ENCODE assay signal across 8 cellular contexts in the genomic region with DNA sequence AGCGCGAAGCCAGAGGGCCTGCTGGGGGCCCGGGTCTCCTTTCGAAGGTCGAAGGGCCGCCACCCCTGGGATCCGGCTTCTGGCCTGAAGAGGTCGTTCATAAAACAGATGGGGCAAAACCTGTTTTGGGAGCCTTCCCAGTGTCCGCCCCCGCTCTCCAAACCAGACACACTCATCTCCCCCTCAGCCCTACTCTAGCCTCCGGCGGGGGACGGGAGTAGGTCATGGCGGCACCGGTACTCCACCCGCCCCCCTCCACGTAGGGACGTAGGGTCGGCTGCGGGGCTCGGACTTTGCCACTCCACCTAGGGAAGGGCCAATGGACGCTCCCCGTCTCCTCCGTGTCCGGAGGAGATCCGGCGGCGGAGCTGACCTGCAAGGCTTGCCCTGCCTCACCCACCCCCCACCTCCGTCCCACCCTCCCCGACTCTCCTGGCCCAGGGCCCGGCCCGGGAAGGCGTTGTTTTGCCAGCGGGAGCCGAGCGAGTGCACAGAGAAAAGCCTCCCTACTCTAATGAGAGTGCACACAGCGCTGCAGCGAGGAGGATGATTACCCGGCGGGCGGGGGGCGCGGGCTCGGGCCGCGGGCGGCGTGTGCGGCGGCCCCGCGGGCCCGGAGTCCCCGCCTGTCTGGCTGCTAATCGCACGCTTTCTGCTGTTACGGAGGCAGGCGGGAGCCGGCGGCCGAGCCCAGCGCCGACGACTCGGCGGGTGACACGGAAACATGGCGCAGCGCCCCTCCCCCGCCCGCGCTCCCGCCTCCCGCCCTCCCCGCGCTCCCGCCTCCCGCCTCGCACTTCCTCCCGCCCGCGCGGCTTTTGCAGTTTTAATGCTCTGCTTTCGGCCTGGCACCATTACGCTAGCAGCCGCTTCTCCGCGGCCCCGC. TPM values are rescaled to one million over a fixed set of nuclear protein-coding genes. Genes with fewer than 3 reads are reported as not detected.
DNase-seq lines count a peak whose midpoint lies in the region; TF ChIP-seq lines count a peak whose summit lies in the region.

No MANE protein-coding gene starts in this region.

- no peaks in the 10 kb centered on the region for H3K4me1 ChIP-seq in BE2C
- peaks cover 8% of the 10 kb centered on the region; the same call in 1 of the 2 replicates for H3K4me1 ChIP-seq in H9 (ENCODE audit: insufficient read depth, low read length)
- H3K4me1 ChIP-seq in OCI-LY7 (ENCODE audit: insufficient read depth, low read length, poor library complexity, severe bottlenecking) = peaks cover 72% of the 10 kb centered on the region
- H3K4me1 ChIP-seq in neuronal stem cell (ENCODE audit: control insufficient read depth in 2 of 2, insufficient read depth in 1 of 2, low read depth in 1 of 2, low read length in 2 of 2) = peaks cover 16 to 26% of the 10 kb centered on the region in 2 donors
- peaks cover 0 to 18% of the 10 kb centered on the region in 2 donors for H3K4me1 ChIP-seq in uterus

- peaks cover 36% of the 10 kb centered on the region for H3K23me2 ChIP-seq in H9 (ENCODE audit: insufficient read length, low read depth, low read length, poor library complexity, severe bottlenecking)

- no peak overlapping the region for H3K56ac ChIP-seq in H9 (ENCODE audit: insufficient read length, low read depth, low read length)

- peaks cover 57% of the 10 kb centered on the region for H3K27me3 Mint-ChIP-seq in H9 (ENCODE audit: low read depth)

- H4K20me1 ChIP-seq in H9 (ENCODE audit: control insufficient read depth, insufficient read depth, insufficient read length) (peaks cover 3% of the 10 kb centered on the region), OCI-LY7 (ENCODE audit: insufficient read depth, low read length) (no peaks in the 10 kb centered on the region)

- DNase-seq in BE2C (peak; percentile 75), H9 (peak; percentile 87), OCI-LY7 (ENCODE audit: low spot score) (peak; percentile 74), fibroblast of villous mesenchyme (ENCODE audit: low read depth) (peak; percentile 58), neuronal stem cell (ENCODE audit: low spot score) (no peak), uterus (peak; percentile 68 to 72), cerebellar nuclear complex (lab: John Stamatoyannopoulos, UW) (no peak)
- peak; percentile 65 for DNase-seq in activated T-helper 9 cell treated with anti-CD3 and anti-CD28 coated beads, Interleukin-2, amount 50 U/mL, for 16 hours (ENCODE audit: low read depth)

- H2BK120ac ChIP-seq in H9 (ENCODE audit: low read depth, low read length, poor library complexity, severe bottlenecking) (no peak overlapping the region), neuronal stem cell (ENCODE audit: low read depth, low read length) (no peak overlapping the region)

- H4K91ac ChIP-seq in H9 (ENCODE audit: insufficient read length, low read depth, low read length) = no peak overlapping the region
- no peak overlapping the region for H4K91ac ChIP-seq in neuronal stem cell (ENCODE audit: low read depth, low read length, poor library complexity)

- H3K27ac ChIP-seq in H9 (ENCODE audit: insufficient read length, low read depth, low read length) = no peak overlapping the region
- peak overlapping the region; percentile 74 for H3K27ac ChIP-seq in OCI-LY7 (ENCODE audit: low read depth, low read length, poor library complexity, severe bottlenecking)
- H3K27ac ChIP-seq in neuronal stem cell (replicated peaks; ENCODE audit: low read length) = peak overlapping the region; percentile 64
- H3K27ac ChIP-seq in uterus = peak overlapping the region; percentile 60 to 97

- H3K9ac ChIP-seq in H9 (ENCODE audit: extremely low read depth, insufficient read length, low read length) (no peak overlapping the region), neuronal stem cell (ENCODE audit: low read depth, low read length, poor library complexity) (peak overlapping the region; percentile 70)

- TF ChIP-seq POLR2A in uterus (IDR thresholded peaks at IDR 0.05) = no peak

- H3K9me3 ChIP-seq in BE2C (no peaks in the 10 kb centered on the region), H9 (ENCODE audit: control insufficient read depth, low read depth, low read length) (no peaks in the 10 kb centered on the region), OCI-LY7 (ENCODE audit: low read length) (no peaks in the 10 kb centered on the region), neuronal stem cell (replicated peaks in 1 of 2; ENCODE audit: control insufficient read depth in 2 of 2, insufficient read depth in 1 of 2, low read depth in 1 of 2, low read length in 2 of 2) (no peaks in the 10 kb centered on the region), uterus (no peaks in the 10 kb centered on the region)

- H3K18ac ChIP-seq in H9 (ENCODE audit: insufficient read length, low read depth, low read length) = no peak overlapping the region
- H3K18ac ChIP-seq in neuronal stem cell (ENCODE audit: low read length) = peak overlapping the region; percentile 94

- no peaks in the 10 kb centered on the region for H3K27me3 ChIP-seq in BE2C
- peaks cover 39% of the 10 kb centered on the region for H3K27me3 ChIP-seq in H9 (ENCODE audit: insufficient read depth, low read length)
- H3K27me3 ChIP-seq in neuronal stem cell (ENCODE audit: control insufficient read depth in 3 of 3, insufficient read depth in 3 of 3, low read depth in 1 of 3, low read length in 3 of 3) = peaks cover 0 to 15% (median 0%) of the 10 kb centered on the region in 3 experiments
- peaks cover 3 to 21% of the 10 kb centered on the region in 2 donors for H3K27me3 ChIP-seq in uterus

- peaks cover 34 to 44% of the 10 kb centered on the region in 2 experiments for H3K9me3 Mint-ChIP-seq in H9

- intact Hi-C loops in OCI-LY7 (cut with micrococcal nuclease; ENCODE audit: unreplicated experiment) (no loop called here), uterus (cut with DNase I; ENCODE audit: low total_unique reads) (loop anchor here (5.0 to 10.0 kb wide), 2 partner anchors 46 to 91 kb away; no protein-coding TSS in a partner anchor)

- H3K79me2 ChIP-seq in H9 (ENCODE audit: insufficient read depth, low read length) (no peaks in the 10 kb centered on the region), OCI-LY7 (ENCODE audit: insufficient read depth, low read depth, low read length) (no peaks in the 10 kb centered on the region)

- TF ChIP-seq CTCF in BE2C (IDR thresholded peaks at IDR 0.05; ENCODE audit: low read depth, low read length) (no peak), H9 (conservative IDR thresholded peaks at IDR 0.05) (no peak), OCI-LY7 (conservative IDR thresholded peaks at IDR 0.05; ENCODE audit: low read length) (no peak), fibroblast of villous mesenchyme (IDR thresholded peaks at IDR 0.05; ENCODE audit: insufficient read depth, low read depth, low read length) (no peak), uterus (IDR thresholded peaks at IDR 0.05) (no peak)

- peaks cover 22 to 38% of the 10 kb centered on the region in 2 experiments for H3K4me1 Mint-ChIP-seq in H9

- H2BK20ac ChIP-seq in H9 (ENCODE audit: low read depth, low read length, poor library complexity, severe bottlenecking) = no peak overlapping the region

- H3K27ac Mint-ChIP-seq in H9 = no peak overlapping the region; a peak in 1 of 7 replicates

- peak overlapping the region; percentile 68 to 86 for H3K4me3 Mint-ChIP-seq in H9

- CTCF ChIA-PET in OCI-LY7 (lab: Charles Lee; ENCODE audit: unreplicated experiment) = no interaction called here

- H3T11ph ChIP-seq in H9 (ENCODE audit: low read length) = no peak overlapping the region

- H2BK12ac ChIP-seq in H9 (ENCODE audit: insufficient read length, low read depth, low read length) = peak overlapping the region; percentile 33
- no peak overlapping the region for H2BK12ac ChIP-seq in neuronal stem cell (ENCODE audit: low read length)

- H2BK5ac ChIP-seq in H9 (ENCODE audit: insufficient read length, low read length) (peak overlapping the region; percentile 46), neuronal stem cell (ENCODE audit: low read length) (no peak overlapping the region)

- no peak overlapping the region for H4K5ac ChIP-seq in H9 (ENCODE audit: insufficient read length, low read depth, low read length)

- H3K4me3 ChIP-seq in BE2C (ENCODE audit: low read depth, low read length) (peak overlapping the region; percentile 56), OCI-LY7 (ENCODE audit: low read depth, low read length, poor library complexity, severe bottlenecking) (peak overlapping the region; percentile 76), fibroblast of villous mesenchyme (ENCODE audit: low read depth, low read length) (peak overlapping the region; percentile 53), neuronal stem cell (ENCODE audit: low read length in 2 of 2) (peak overlapping the region; percentile 61 to 75), uterus (peak overlapping the region; percentile 39 to 49)

- H4K8ac ChIP-seq in H9 (replicated peaks; ENCODE audit: insufficient read length, low read depth, low read length) (no peak overlapping the region), neuronal stem cell (ENCODE audit: low read depth, low read length) (peak overlapping the region; percentile 43)

- BruUV-seq in OCI-LY7 (replicated peaks; lab: Mats Ljungman, UMichigan) = no TSS peak

- WGBS in H9 (ENCODE audit: extremely low coverage, insufficient read length, low lambda C conversion rate) = no CpG with 5 or more reads among the region's 89 CpGs
- WGBS in neuronal stem cell (ENCODE audit: extremely low coverage in 2 of 2, insufficient read length in 2 of 2, insufficient replicate concordance in 1 of 2), 2 donors = no CpG with 5 or more reads among the region's 89 CpGs

- H3K4me2 ChIP-seq in H9 (ENCODE audit: insufficient read depth, insufficient read length, low read length) (peak overlapping the region; percentile 72), OCI-LY7 (ENCODE audit: low read length) (peak overlapping the region; percentile 90), neuronal stem cell (ENCODE audit: insufficient read depth, low read length, poor library complexity, severe bottlenecking) (peak overlapping the region; percentile 73)

- H3K36me3 Mint-ChIP-seq in H9 (ENCODE audit: insufficient read depth in 1 of 3, low read depth in 3 of 3) = peaks cover 2 to 6% (median 5%) of the 10 kb centered on the region in 3 experiments; a peak in 4 of 7 replicates

- POLR2A ChIA-PET in OCI-LY7 (lab: Charles Lee) = interaction anchor here (0.6 to 1.5 kb wide), 4 partner anchors 8 to 21 kb away, joined by 3 to 6 read pairs (median 4); no protein-coding TSS in a partner anchor

- no peak overlapping the region for H3K4ac ChIP-seq in H9 (ENCODE audit: low read depth, low read length)
- H3K4ac ChIP-seq in neuronal stem cell (ENCODE audit: low read length) = no peak overlapping the region

- H3K14ac ChIP-seq in H9 (ENCODE audit: insufficient read depth, low read length) (peak overlapping the region; percentile 8; the same call in 1 of the 2 replicates), neuronal stem cell (ENCODE audit: low read length) (no peak overlapping the region)

- H2AK5ac ChIP-seq in H9 (ENCODE audit: insufficient read length, low read length) (no peak overlapping the region), neuronal stem cell (ENCODE audit: low read depth, low read length) (no peak overlapping the region)

- no peaks in the 10 kb centered on the region for H3K79me1 ChIP-seq in H9 (ENCODE audit: insufficient read depth, low read depth, low read length, poor library complexity, severe bottlenecking)
- H3K79me1 ChIP-seq in neuronal stem cell (ENCODE audit: low read depth, low read length) = peaks cover 5% of the 10 kb centered on the region

- H3K9me2 ChIP-seq in OCI-LY7 (ENCODE audit: insufficient read depth, low read length) = no peaks in the 10 kb centered on the region

- H2AFZ ChIP-seq in H9 (ENCODE audit: low read length) (no peak overlapping the region), OCI-LY7 (ENCODE audit: low read length) (no peak overlapping the region; the same call in 1 of the 2 replicates), neuronal stem cell (ENCODE audit: low read length) (peak overlapping the region; percentile 62)

- H3K23ac ChIP-seq in H9 (ENCODE audit: insufficient read length, low read depth, low read length) = no peak overlapping the region
- H3K23ac ChIP-seq in neuronal stem cell (ENCODE audit: low read depth, low read length, poor library complexity) = no peak overlapping the region

- H2BK15ac ChIP-seq in H9 (ENCODE audit: low read depth, low read length) (no peak overlapping the region; the same call in 1 of the 2 replicates), neuronal stem cell (ENCODE audit: low read length) (peak overlapping the region; percentile 67)

- H3K36me3 ChIP-seq in BE2C (no peaks in the 10 kb centered on the region), OCI-LY7 (ENCODE audit: insufficient read depth, low read length) (no peaks in the 10 kb centered on the region), neuronal stem cell (replicated peaks in 1 of 2; ENCODE audit: control insufficient read depth in 2 of 2, insufficient read depth in 2 of 2, low read length in 2 of 2) (no peaks in the 10 kb centered on the region), uterus (no peaks in the 10 kb centered on the region)

RNA-seq across cellular contexts. Expression of gene BCOR, which starts 8.3 kb away (rescaled TPM):
- 61.8 TPM for polyA plus RNA-seq in BE2C (2012; ENCODE audit: insufficient read depth, insufficient read length, low read depth)
- total RNA-seq in H9 (2021) = 126 and 134 TPM in 2 replicates
- total RNA-seq in OCI-LY7 (2014; rRNA removed; shearing (Covaris generic)) = 55.6 and 64.3 TPM in 2 replicates
- total RNA-seq in OCI-LY7 (2022) = 48.0 and 52.2 TPM in 2 replicates
- total RNA-seq in fibroblast of villous mesenchyme = 23.8 and 24.2 TPM in 2 replicates
- 5.4 TPM for polyA plus RNA-seq in neuronal stem cell (2013, experiment 1 of 2)
- 5.2 TPM for polyA plus RNA-seq in neuronal stem cell (2013, experiment 2 of 2)
- total RNA-seq in uterus = 10 to 100 TPM in 3 of 4 donors, 1 to 10 TPM in 1; 10.0 to 42.4 (median 26.4) TPM

Comparison
In these comparisons a context has a peak if more than half of its experiments do, and no peak if none do; other contexts are left out.
1. DNase-seq: peak in BE2C (single experiment), H9 (single experiment), OCI-LY7 (single experiment), activated T-helper 9 cell treated with anti-CD3 and anti-CD28 coated beads, Interleukin-2, amount 50 U/mL, for 16 hours (single experiment), fibroblast of villous mesenchyme (single experiment) and uterus (2 of 2); none in neuronal stem cell (single experiment) and cerebellar nuclear complex (0 of 2).
2. Peak in every context shown above with its lines, with median percentiles within 50 percentile points of each other: H3K4me3 ChIP-seq and H3K4me2 ChIP-seq.